Comparison of ENCODE assay signal across 9 cellular contexts in genomic region chr2:240590681-240591111, GRCh38. TPM values are rescaled to one million over a fixed set of nuclear protein-coding genes. Genes with fewer than 3 reads are reported as not detected.
"Had no signal": no experiment of that assay in that cellular context is flagged by ENCODE, and none has a peak within 500 bp of the region (broad histone marks: within the 10 kb centered on the region; RNA-seq: fewer than 3 reads in every experiment).

No MANE protein-coding gene starts in this region.

- H3K4me3 Mint-ChIP-seq: activated T-cell treated with anti-CD3 and anti-CD28 coated beads, Interleukin-2, amount 50 U/mL, for 72 hours; naive thymus-derived CD4-positive, alpha-beta T cell had no signal

- H3K27me3 ChIP-seq: body of pancreas, gastroesophageal sphincter, vagina had no signal

- H3K9me3 ChIP-seq: body of pancreas, gastroesophageal sphincter, vagina had no signal

- H3K27ac Mint-ChIP-seq: activated T-cell treated with anti-CD3 and anti-CD28 coated beads, Interleukin-2, amount 50 U/mL, for 72 hours; naive thymus-derived CD4-positive, alpha-beta T cell had no signal

- H3K9me3 Mint-ChIP-seq: activated T-cell treated with anti-CD3 and anti-CD28 coated beads, Interleukin-2, amount 50 U/mL, for 72 hours had no signal

- H3K4me3 ChIP-seq: body of pancreas, gastroesophageal sphincter, lung, vagina had no signal

- H3K27ac ChIP-seq: body of pancreas, gastroesophageal sphincter, vagina had no signal

- H3K27me3 Mint-ChIP-seq: naive thymus-derived CD4-positive, alpha-beta T cell had no signal

- DNase-seq: activated T-cell treated with anti-CD3 and anti-CD28 coated beads, Interleukin-2, amount 50 U/mL, for 72 hours; body of pancreas; dermis blood vessel endothelial cell had no signal

- ATAC-seq: activated CD4-positive, CD25-positive, alpha-beta regulatory T cell treated with anti-CD3 and anti-CD28 coated beads, Interleukin-2, amount 50 U/mL, for 24 hours; activated T-cell treated with anti-CD3 and anti-CD28 coated beads, Interleukin-2, amount 50 U/mL, for 72 hours; body of pancreas; gastroesophageal sphincter; naive thymus-derived CD4-positive, alpha-beta T cell had no signal

RNA-seq across cellular contexts. Expression of gene GPR35, which starts 34.6 kb away (rescaled TPM):
- total RNA-seq: epithelial cell of proximal tubule had no signal
